8 cellular contexts compared by ENCODE assay signal in genomic region chr16:74984194-74984669, GRCh38. TPM values are rescaled to one million over a fixed set of nuclear protein-coding genes. Genes with fewer than 3 reads are reported as not detected.
DNase-seq lines count a peak whose midpoint lies in the region; ATAC-seq, FAIRE-seq and TF ChIP-seq lines count a peak whose summit lies in the region.

No MANE protein-coding gene starts in this region.

- no peak for FAIRE-seq in GM12878 (lab: Jason Lieb, UNC)

- peak overlapping the region; percentile 89 for H2AFZ ChIP-seq in GM12878 (ENCODE audit: control insufficient read depth, low read depth, low read length)

- H3K4me3 ChIP-seq in GM08714 (ENCODE audit: low read length), result peak overlapping the region; percentile 87
- peak overlapping the region; percentile 93 for H3K4me3 ChIP-seq in NT2/D1 (ENCODE audit: insufficient read length, low read depth)
- peak overlapping the region; percentile 99 for H3K4me3 ChIP-seq in GM12878
- peak overlapping the region; percentile 99 for H3K4me3 ChIP-seq in stomach smooth muscle (ENCODE audit: low read length in 2 of 2)

- no peaks in the 10 kb centered on the region for H3K9me3 ChIP-seq in NT2/D1 (ENCODE audit: insufficient read depth, low read length)
- H3K9me3 ChIP-seq in GM12878 (replicated peaks; ENCODE audit: control insufficient read depth, insufficient read depth, low read length), result no peaks in the 10 kb centered on the region
- H3K9me3 ChIP-seq in stomach smooth muscle (ENCODE audit: control insufficient read depth in 2 of 2, low read length in 2 of 2), result no peaks in the 10 kb centered on the region

- peaks cover 25% of the 10 kb centered on the region for H3K79me2 ChIP-seq in GM12878 (ENCODE audit: control insufficient read depth, insufficient read depth, low read length)

- no TSS peak for BruUV-seq in GM12878 (replicated peaks; lab: Mats Ljungman, UMichigan)

- H3K27me3 ChIP-seq in NT2/D1 (ENCODE audit: insufficient read depth, insufficient read length) (no peaks in the 10 kb centered on the region), GM12878 (replicated peaks in 1 of 2; ENCODE audit: control insufficient read depth in 2 of 2, insufficient read depth in 2 of 2, low read length in 1 of 2) (no peaks in the 10 kb centered on the region), stomach smooth muscle (ENCODE audit: control insufficient read depth in 1 of 2, insufficient read depth in 2 of 2, low read length in 2 of 2) (no peaks in the 10 kb centered on the region)

- WGBS in GM12878 (ENCODE audit: insufficient coverage, insufficient replicate concordance, low lambda C conversion rate, missing lambda C conversion rate), result 23% methylated on average over 26 of the region's 26 CpGs

- H3K4me2 ChIP-seq in GM12878 (ENCODE audit: control insufficient read depth, insufficient read depth), result peak overlapping the region; percentile 83

- H3K4me1 ChIP-seq in NT2/D1 (ENCODE audit: insufficient read depth, insufficient read length) (peaks cover 4% of the 10 kb centered on the region), GM12878 (ENCODE audit: control insufficient read depth, insufficient read depth, low read length) (no peaks in the 10 kb centered on the region; the same call in 1 of the 2 replicates), stomach smooth muscle (ENCODE audit: control insufficient read depth, insufficient read depth, low read length) (peaks cover 9% of the 10 kb centered on the region)

- no peak for TF ChIP-seq POLR2A in GM12878 (IDR thresholded peaks at IDR 0.05; ENCODE audit: low read depth, low read length)

- no peak for TF ChIP-seq EP300 in GM12878 (IDR thresholded peaks at IDR 0.05; ENCODE audit: borderline replicate concordance in 1 of 2, control insufficient read depth in 1 of 2, low read depth in 2 of 2, low read length in 2 of 2)

- DNase-seq in NT2/D1 (ENCODE audit: low read depth, low spot score), result no peak
- no peak for DNase-seq in GM12878 (ENCODE audit: low read depth, low spot score)
- no peak for DNase-seq in left lobe of liver (ENCODE audit: low spot score)
- DNase-seq in GM20000 (ENCODE audit: low spot score), result no peak
- no peak for DNase-seq in NCI-H2081 (lab: John Stamatoyannopoulos, UW)

- ATAC-seq in GM12878 (peak; percentile 34), left lobe of liver (peak; percentile 7), GM19452 (IDR thresholded peaks at IDR 0.05; ENCODE audit: unreplicated experiment) (no peak)

- H3K27ac ChIP-seq in GM12878 (ENCODE audit: control insufficient read depth, insufficient read depth), result peak overlapping the region; percentile 92
- H3K27ac ChIP-seq in stomach smooth muscle (ENCODE audit: low read length), result no peak overlapping the region

- CTCF ChIA-PET in GM12878 (lab: Yijun Ruan, JAX), result interaction anchor here (0.9 to 2.8 kb wide), 6 partner anchors 14 to 401 kb away, joined by 3 to 18 read pairs (median 5); partner anchors contain the start of gene ZNRF1

- POLR2A ChIA-PET in GM12878 (lab: Charles Lee), result interaction anchor here (0.5 to 1.5 kb wide), 7 partner anchors 14 to 359 kb away, joined by 3 to 10 read pairs (median 3); partner anchors contain the start of gene ZNRF1

- no peaks in the 10 kb centered on the region for H4K20me1 ChIP-seq in GM12878 (ENCODE audit: control insufficient read depth, insufficient read depth)

- TF ChIP-seq CTCF in GM12878 (IDR thresholded peaks at IDR 0.05 in 2 of 3, conservative IDR thresholded peaks at IDR 0.05 in 1 of 3; ENCODE audit: control insufficient read depth in 2 of 3, extremely low read depth in 1 of 3, insufficient read depth in 1 of 3, low read depth in 3 of 3, low read length in 3 of 3), result no peak
- TF ChIP-seq CTCF in GM20000 (IDR thresholded peaks at IDR 0.05; ENCODE audit: extremely low read depth, missing control alignments), result no peak

- SMC1A ChIA-PET in GM12878 (lab: Charles Lee; ENCODE audit: uncharacterized antibody, unreplicated experiment), result interaction anchor here (0.6 to 1.8 kb wide), 8 partner anchors 12 to 92 kb away, joined by 3 to 10 read pairs (median 5); partner anchors contain the start of gene ZNRF1

- peaks cover 11% of the 10 kb centered on the region for H3K36me3 ChIP-seq in NT2/D1 (ENCODE audit: insufficient read depth, insufficient read length, low read length)
- H3K36me3 ChIP-seq in GM12878 (ENCODE audit: control insufficient read depth in 2 of 2, insufficient read depth in 2 of 2, low read length in 1 of 2), result no peaks in the 10 kb centered on the region; a peak in 1 of 4 replicates
- H3K36me3 ChIP-seq in stomach smooth muscle (ENCODE audit: control insufficient read depth in 2 of 2, insufficient read depth in 2 of 2, low read length in 2 of 2), result no peaks in the 10 kb centered on the region

- peak overlapping the region; percentile 94 for H3K9ac ChIP-seq in NT2/D1 (ENCODE audit: insufficient read length, low read depth)
- peak overlapping the region; percentile 92 for H3K9ac ChIP-seq in GM12878 (ENCODE audit: control insufficient read depth, insufficient read depth, low read length)
- H3K9ac ChIP-seq in stomach smooth muscle (ENCODE audit: low read length in 2 of 2), result peak overlapping the region; percentile 88 to 96

- RAD21 ChIA-PET in GM12878 (lab: Charles Lee; ENCODE audit: unreplicated experiment), result interaction anchor here (1.0 to 4.0 kb wide), 6 partner anchors 14 to 317 kb away, joined by 3 to 28 read pairs (median 8); partner anchors contain the start of genes RFWD3 and ZNRF1

- in situ Hi-C loops in GM12878 (cut with MboI), result no loop called here

- intact Hi-C loops in GM12878 (cut with micrococcal nuclease; ENCODE audit: unreplicated experiment), result no loop called here

- no peak for TF ChIP-seq RAD21 in GM12878 (IDR thresholded peaks at IDR 0.05; ENCODE audit: insufficient read depth, low read depth, low read length)

TF ChIP-seq in GM12878, 131 proteins besides CTCF, POLR2A, EP300 and RAD21 (continues in another document):
- 0 out of 2 replicates have a peak, but pooled peaks have one; percentile 4 for TF ChIP-seq CREM (IDR thresholded peaks at IDR 0.05; ENCODE audit: low read depth)
- TF ChIP-seq TCF7 (IDR thresholded peaks at IDR 0.05; ENCODE audit: borderline replicate concordance), result no peak
- TF ChIP-seq RUNX3 (IDR thresholded peaks at IDR 0.05; ENCODE audit: low read length), result peak; percentile 31; the same call in 1 of the 2 replicates
- TF ChIP-seq, protein P1, sequence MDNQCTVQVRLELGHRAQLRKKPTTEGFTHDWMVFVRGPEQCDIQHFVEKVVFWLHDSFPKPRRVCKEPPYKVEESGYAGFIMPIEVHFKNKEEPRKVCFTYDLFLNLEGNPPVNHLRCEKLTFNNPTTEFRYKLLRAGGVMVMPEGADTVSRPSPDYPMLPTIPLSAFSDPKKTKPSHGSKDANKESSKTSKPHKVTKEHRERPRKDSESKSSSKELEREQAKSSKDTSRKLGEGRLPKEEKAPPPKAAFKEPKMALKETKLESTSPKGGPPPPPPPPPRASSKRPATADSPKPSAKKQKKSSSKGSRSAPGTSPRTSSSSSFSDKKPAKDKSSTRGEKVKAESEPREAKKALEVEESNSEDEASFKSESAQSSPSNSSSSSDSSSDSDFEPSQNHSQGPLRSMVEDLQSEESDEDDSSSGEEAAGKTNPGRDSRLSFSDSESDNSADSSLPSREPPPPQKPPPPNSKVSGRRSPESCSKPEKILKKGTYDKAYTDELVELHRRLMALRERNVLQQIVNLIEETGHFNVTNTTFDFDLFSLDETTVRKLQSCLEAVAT (IDR thresholded peaks at IDR 0.05), result 0 out of 2 replicates have a peak, but pooled peaks have one; percentile 11
- 0 out of 2 replicates have a peak, but pooled peaks have one; percentile 11 for TF ChIP-seq SIN3A (IDR thresholded peaks at IDR 0.05; ENCODE audit: low read depth, low read length)
- peak; percentile 93 for TF ChIP-seq ZSCAN29 (IDR thresholded peaks at IDR 0.05)
- peak in 1 of 2 experiments; percentile 31; a peak in 1 of 4 replicates for TF ChIP-seq BHLHE40 (IDR thresholded peaks at IDR 0.05; ENCODE audit: borderline replicate concordance in 1 of 2, low read depth in 2 of 2, low read length in 1 of 2)

RNA-seq across cellular contexts. Expression of gene WDR59, which starts 0.7 kb away (rescaled TPM):
- 135 and 136 TPM in 2 replicates for total RNA-seq in GM12878 (2013; cell fraction: nucleolus; rRNA removed)
- total RNA-seq in GM12878 (2014; rRNA removed) (23.7 and 24.3 TPM in 2 replicates), GM12878 (2014; rRNA removed; fragmentation: Illumina TruSeq; extraction: Trizol) (17.2 and 19.0 TPM in 2 replicates), GM12878 (2021) (54.9 and 62.0 TPM in 2 replicates), left lobe of liver (51.9 TPM)
- polyA plus RNA-seq in GM12878 (2011; ENCODE audit: low read depth), result 19.6 TPM
- polyA plus RNA-seq in GM12878 (2011; rRNA removed) (64.5 and 78.4 TPM in 2 replicates), GM12878 (2014; fragmentation: Illumina TruSeq; extraction: Trizol) (31.1 and 32.7 TPM in 2 replicates), GM12878 (2014; fragmentation: Nextera tagmentation; extraction: Ambion mirVana) (10 to 100 TPM in 1 of 2 experiments, 1 to 10 TPM in 1; 9.7 to 11.5 TPM), GM12878 (2014; rRNA removed) (35.1 and 37.7 TPM in 2 replicates), GM12878 (2016; fragmentation: Nextera tagmentation; extraction: Ambion mirVana) (10 to 100 TPM; 19.9 to 25.3 TPM)
- 55.0 and 58.9 TPM in 2 replicates for polyA plus RNA-seq in GM12878 (2011; cell fraction: cytosol; rRNA removed)
- 158 and 164 TPM in 2 replicates for polyA plus RNA-seq in GM12878 (2011; cell fraction: nucleus; rRNA removed)
- polyA plus RNA-seq in GM12878 (2012), result 46.0 and 48.8 TPM in 2 replicates
- polyA minus RNA-seq in GM12878 (2011; rRNA and poly(A)+ RNA removed), result 79.4 and 90.2 TPM in 2 replicates
- 27.7 and 34.0 TPM in 2 replicates for polyA minus RNA-seq in GM12878 (2011; cell fraction: cytosol; rRNA and poly(A)+ RNA removed)
- polyA minus RNA-seq in GM12878 (2011; cell fraction: nucleus; rRNA and poly(A)+ RNA removed), result 29.5 and 51.9 TPM in 2 replicates

RNA-seq across cellular contexts. Expression of gene ZNRF1, which starts 14.6 kb away (rescaled TPM):
- 35.1 and 37.4 TPM in 2 replicates for total RNA-seq in GM12878 (2013; cell fraction: nucleolus; rRNA removed)
- total RNA-seq in GM12878 (2014; rRNA removed), result 15.6 and 16.3 TPM in 2 replicates
- total RNA-seq in GM12878 (2014; rRNA removed; fragmentation: Illumina TruSeq; extraction: Trizol), result 6.1 and 7.1 TPM in 2 replicates
- total RNA-seq in GM12878 (2021), result 24.2 and 25.9 TPM in 2 replicates
- polyA plus RNA-seq in GM12878 (2011; ENCODE audit: low read depth), result 3.4 TPM
- 12.1 and 19.7 TPM in 2 replicates for polyA plus RNA-seq in GM12878 (2011; rRNA removed)
- polyA plus RNA-seq in GM12878 (2011; cell fraction: cytosol; rRNA removed), result 11.1 and 19.5 TPM in 2 replicates
- polyA plus RNA-seq in GM12878 (2011; cell fraction: nucleus; rRNA removed), result 17.6 and 19.0 TPM in 2 replicates
- 11.1 and 12.1 TPM in 2 replicates for polyA plus RNA-seq in GM12878 (2012)
- polyA plus RNA-seq in GM12878 (2014; fragmentation: Illumina TruSeq; extraction: Trizol), result 7.8 and 14.4 TPM in 2 replicates
- polyA plus RNA-seq in GM12878 (2014; fragmentation: Nextera tagmentation; extraction: Ambion mirVana), result 10 to 100 TPM; 12.0 to 14.2 TPM
- 23.0 and 26.4 TPM in 2 replicates for polyA plus RNA-seq in GM12878 (2014; rRNA removed)
- 1 to 10 TPM; 5.8 to 6.7 TPM for polyA plus RNA-seq in GM12878 (2016; fragmentation: Nextera tagmentation; extraction: Ambion mirVana)
- 15.7 and 16.9 TPM in 2 replicates for polyA minus RNA-seq in GM12878 (2011; rRNA and poly(A)+ RNA removed)
- 9.1 and 12.5 TPM in 2 replicates for polyA minus RNA-seq in GM12878 (2011; cell fraction: cytosol; rRNA and poly(A)+ RNA removed)
- polyA minus RNA-seq in GM12878 (2011; cell fraction: nucleus; rRNA and poly(A)+ RNA removed), result 8.5 and 16.7 TPM in 2 replicates
- total RNA-seq in left lobe of liver, result 14.0 TPM
